In the genomic region with DNA sequence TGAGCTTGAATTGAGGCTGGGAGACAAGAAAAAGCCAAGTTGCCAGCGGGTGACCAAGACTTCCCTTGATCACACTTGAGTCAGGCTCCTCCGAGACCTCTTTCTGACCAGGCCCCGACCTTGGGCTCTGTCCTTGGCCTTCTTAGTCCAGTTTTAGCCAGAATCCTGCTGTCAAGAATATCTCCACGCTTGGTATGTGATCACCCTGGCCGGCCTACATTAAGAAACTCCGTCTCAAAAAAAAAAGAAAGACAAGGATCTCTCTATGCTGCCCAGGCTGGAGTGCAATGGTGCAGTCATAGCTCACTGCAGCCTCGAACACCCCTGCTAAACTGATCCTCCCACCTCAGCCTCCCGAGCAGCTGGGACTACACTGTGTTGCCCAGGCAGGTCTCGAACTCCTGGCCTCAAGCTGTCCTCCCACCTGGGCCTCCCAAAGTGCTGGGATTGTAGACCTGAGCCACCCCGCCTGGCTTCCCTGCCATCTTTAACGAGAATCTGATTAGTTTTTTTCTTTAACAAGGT, we compare ENCODE assay signal across 8 cellular contexts. TPM values are rescaled to one million over a fixed set of nuclear protein-coding genes. Genes with fewer than 3 reads are reported as not detected.
DNase-seq lines count a peak whose midpoint lies in the region; ATAC-seq, FAIRE-seq and TF ChIP-seq lines count a peak whose summit lies in the region.

No MANE protein-coding gene starts in this region.

- no peak overlapping the region for H2AK5ac ChIP-seq in IMR-90 (ENCODE audit: low read depth, low read length)

- no peak overlapping the region for H3K23ac ChIP-seq in IMR-90 (ENCODE audit: low read depth, low read length)

- H3K18ac ChIP-seq in IMR-90 (ENCODE audit: low read depth, low read length), result no peak overlapping the region; the same call in 1 of the 2 replicates

- H4K8ac ChIP-seq in IMR-90 (ENCODE audit: low read depth in 2 of 2, low read length in 2 of 2), result peak overlapping the region; percentile 77 to 88; a peak in 3 of 4 replicates

- H3K79me1 ChIP-seq in IMR-90 (ENCODE audit: low read depth in 1 of 2, low read length in 2 of 2), result peaks cover 0 to 7% of the 10 kb centered on the region in 2 experiments; a peak in 2 of 4 replicates

- H3K9ac ChIP-seq in IMR-90 (ENCODE audit: low read depth, low read length), result peak overlapping the region; percentile 71

- no peak overlapping the region for H3K56ac ChIP-seq in IMR-90 (ENCODE audit: extremely low read depth, insufficient read depth, low read length)

- peak overlapping the region; percentile 52; the same call in 1 of the 2 replicates for H4K91ac ChIP-seq in IMR-90 (ENCODE audit: insufficient read depth, low read depth, low read length)

- no peaks in the 10 kb centered on the region for H3K27me3 ChIP-seq in A673 (replicated peaks; ENCODE audit: insufficient read depth, low read depth, low read length, poor library complexity)
- 0 out of 2 replicates have a peak, but pooled peaks cover 2% of the 10 kb centered on the region for H3K27me3 ChIP-seq in IMR-90 (ENCODE audit: control insufficient read depth, insufficient read depth, low read length)
- H3K27me3 ChIP-seq in bronchial epithelial cell (ENCODE audit: control insufficient read depth, insufficient read depth, low read length), result no peaks in the 10 kb centered on the region

- H3K9me3 ChIP-seq in A673 (ENCODE audit: low read depth, low read length, poor library complexity, severe bottlenecking) (no peaks in the 10 kb centered on the region), IMR-90 (ENCODE audit: control insufficient read depth, insufficient read depth, low read length) (no peaks in the 10 kb centered on the region)

- DNase-seq in A673 (ENCODE audit: low spot score) (no peak), IMR-90 (no peak), bronchial epithelial cell (ENCODE audit: low read depth) (no peak), naive B cell (no peak), mesenteric fat pad (ENCODE audit: low spot score) (no peak), NCI-H2227 (lab: John Stamatoyannopoulos, UW; ENCODE audit: unreplicated experiment) (no peak), COLO829 (ENCODE audit: low spot score) (no peak)
- no peak for DNase-seq in activated CD4-positive, alpha-beta T cell treated with anti-CD3 and anti-CD28 coated beads, Interleukin-2, amount 50 U/mL, for 1 hour

- H2BK120ac ChIP-seq in IMR-90 (ENCODE audit: low read depth, low read length), result no peak overlapping the region

- no peak overlapping the region for H2BK20ac ChIP-seq in IMR-90 (ENCODE audit: low read depth, low read length)

- no peaks in the 10 kb centered on the region for H3K36me3 ChIP-seq in A673 (ENCODE audit: insufficient read depth, low read length, poor library complexity, severe bottlenecking)
- no peaks in the 10 kb centered on the region for H3K36me3 ChIP-seq in IMR-90 (ENCODE audit: control insufficient read depth, insufficient read depth, low read length)
- no peaks in the 10 kb centered on the region for H3K36me3 ChIP-seq in bronchial epithelial cell (ENCODE audit: control insufficient read depth, insufficient read depth, low read length)

- 96% methylated on average over 4 of the region's 11 CpGs; no CpG with 5 or more reads in 1 of the 2 experiments for WGBS in IMR-90 (ENCODE audit: extremely low coverage in 2 of 2, insufficient read length in 1 of 2), 2 experiments

- peaks cover 26 to 36% (median 29%) of the 10 kb centered on the region in 3 donors for H3K4me1 Mint-ChIP-seq in naive B cell

- H2BK5ac ChIP-seq in IMR-90 (ENCODE audit: low read depth, low read length, poor library complexity, severe bottlenecking), result no peak overlapping the region

- dilution Hi-C loops in IMR-90 (cut with HindIII; ENCODE audit: low sequenced_read_pairs, unreplicated experiment), result no loop called here

- intact Hi-C loops in A673 (cut with micrococcal nuclease; ENCODE audit: unreplicated experiment), result no loop called here
- intact Hi-C loops in IMR-90 (cut with micrococcal nuclease), result no loop called here

- H3K9me3 Mint-ChIP-seq in naive B cell, result no peaks in the 10 kb centered on the region

- peak overlapping the region in 4 of 6 donors; percentile 74 to 90 (median 80) for H3K27ac Mint-ChIP-seq in naive B cell

- peaks cover 3% of the 10 kb centered on the region; the same call in 1 of the 2 replicates for H4K20me1 ChIP-seq in IMR-90 (ENCODE audit: insufficient read depth, low read length)

- peak overlapping the region; percentile 60 for H3K4me2 ChIP-seq in IMR-90 (ENCODE audit: low read depth, low read length)

- no TSS peak for BruUV-seq in A673 (replicated peaks; lab: Mats Ljungman, UMichigan)
- no TSS peak for BruUV-seq in IMR-90 (replicated peaks; lab: Mats Ljungman, UMichigan)

- H3K4me1 ChIP-seq in A673 (ENCODE audit: insufficient read depth, low read length, poor library complexity, severe bottlenecking) (peaks cover 14% of the 10 kb centered on the region), IMR-90 (ENCODE audit: control insufficient read depth, insufficient read depth, low read length) (peaks cover 13% of the 10 kb centered on the region)

- H3K4me3 ChIP-seq in A673 (ENCODE audit: low read depth, low read length, poor library complexity, severe bottlenecking), result peak overlapping the region; percentile 80
- H3K4me3 ChIP-seq in IMR-90 (ENCODE audit: insufficient read depth, low read depth, low read length), result peak overlapping the region; percentile 81
- peak overlapping the region; percentile 79 for H3K4me3 ChIP-seq in bronchial epithelial cell (ENCODE audit: low read depth, low read length)

- FAIRE-seq in bronchial epithelial cell (lab: Jason Lieb, UNC), result no peak

- no peak overlapping the region for H2BK15ac ChIP-seq in IMR-90 (ENCODE audit: low read depth, low read length)

- H3K4me3 Mint-ChIP-seq in naive B cell, result peak overlapping the region; percentile 73 to 92 (median 83)

- H3K27ac ChIP-seq in A673 (ENCODE audit: low read depth, low read length, poor library complexity, severe bottlenecking) (peak overlapping the region; percentile 86), IMR-90 (ENCODE audit: insufficient read depth, low read length) (peak overlapping the region; percentile 78; the same call in 1 of the 2 replicates)

- no peaks in the 10 kb centered on the region for H3K27me3 Mint-ChIP-seq in naive B cell

- TF ChIP-seq RAD21 in IMR-90 (IDR thresholded peaks at IDR 0.05; ENCODE audit: low read length), result no peak

- peak overlapping the region; percentile 69 for H4K5ac ChIP-seq in IMR-90 (ENCODE audit: low read depth, low read length)

- H2AFZ ChIP-seq in IMR-90 (replicated peaks; ENCODE audit: low read length, poor library complexity), result peak overlapping the region; percentile 98

- H3K9me1 ChIP-seq in IMR-90 (ENCODE audit: insufficient read depth, low read length), result peaks cover 6% of the 10 kb centered on the region; the same call in 1 of the 2 replicates

- in situ Hi-C loops in IMR-90 (cut with MboI; ENCODE audit: low sequenced_read_pairs), result no loop called here

- H3K14ac ChIP-seq in IMR-90 (replicated peaks; ENCODE audit: low read depth, low read length), result 0 out of 2 replicates have a peak overlapping the region, but pooled peaks have one; percentile 55

- no peak for TF ChIP-seq CTCF in A673 (conservative IDR thresholded peaks at IDR 0.05; ENCODE audit: low read depth, low read length)
- no peak for TF ChIP-seq CTCF in IMR-90 (conservative IDR thresholded peaks at IDR 0.05; ENCODE audit: low read depth, low read length)
- no peak for TF ChIP-seq CTCF in bronchial epithelial cell (IDR thresholded peaks at IDR 0.05; ENCODE audit: insufficient read depth, low read length, severe bottlenecking)

- CTCF ChIA-PET in A673 (lab: Charles Lee), result interaction anchor here (0.7 kb wide), 1 partner anchor 192 kb away, joined by 5 read pairs; no protein-coding TSS in a partner anchor
- CTCF ChIA-PET in IMR-90 (lab: Yijun Ruan, JAX), result interaction anchor here (0.7 to 1.4 kb wide), 3 partner anchors 15 to 27 kb away, joined by 3 to 5 read pairs (median 3); no protein-coding TSS in a partner anchor

- peak overlapping the region; percentile 91 for H2AK9ac ChIP-seq in IMR-90 (replicated peaks; ENCODE audit: low read depth, low read length, poor library complexity)

- H3K4ac ChIP-seq in IMR-90 (ENCODE audit: low read depth, low read length), result peak overlapping the region; percentile 59

- ATAC-seq in IMR-90 (ENCODE audit: low read depth) (no peak), naive B cell (ENCODE audit: low read depth in 2 of 2) (no peak)

- POLR2A ChIA-PET in A673 (lab: Charles Lee; ENCODE audit: low non-redundant PET) (no interaction called here), IMR-90 (lab: Charles Lee; ENCODE audit: unreplicated experiment) (no interaction called here)

- no peak for TF ChIP-seq POLR2A in IMR-90 (IDR thresholded peaks at IDR 0.05; ENCODE audit: low read depth, low read length)

- H3K36me3 Mint-ChIP-seq in naive B cell, result no peaks in the 10 kb centered on the region

TF ChIP-seq in IMR-90, 13 proteins besides CTCF, POLR2A, EP300 and RAD21 (continues in another document):
- TF ChIP-seq MAZ (IDR thresholded peaks at IDR 0.05; ENCODE audit: borderline replicate concordance, low read depth, low read length) (no peak), MXI1 (IDR thresholded peaks at IDR 0.05; ENCODE audit: borderline replicate concordance, low read depth, low read length) (no peak), NFE2L2 (IDR thresholded peaks at IDR 0.05; ENCODE audit: low read depth, low read length) (no peak), RFX5 (IDR thresholded peaks at IDR 0.05; ENCODE audit: low read depth, low read length) (no peak), BHLHE40 (IDR thresholded peaks at IDR 0.05; ENCODE audit: low read depth, low read length) (no peak)
- TF ChIP-seq, protein P1, sequence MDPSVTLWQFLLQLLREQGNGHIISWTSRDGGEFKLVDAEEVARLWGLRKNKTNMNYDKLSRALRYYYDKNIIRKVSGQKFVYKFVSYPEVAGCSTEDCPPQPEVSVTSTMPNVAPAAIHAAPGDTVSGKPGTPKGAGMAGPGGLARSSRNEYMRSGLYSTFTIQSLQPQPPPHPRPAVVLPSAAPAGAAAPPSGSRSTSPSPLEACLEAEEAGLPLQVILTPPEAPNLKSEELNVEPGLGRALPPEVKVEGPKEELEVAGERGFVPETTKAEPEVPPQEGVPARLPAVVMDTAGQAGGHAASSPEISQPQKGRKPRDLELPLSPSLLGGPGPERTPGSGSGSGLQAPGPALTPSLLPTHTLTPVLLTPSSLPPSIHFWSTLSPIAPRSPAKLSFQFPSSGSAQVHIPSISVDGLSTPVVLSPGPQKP (IDR thresholded peaks at IDR 0.05; ENCODE audit: borderline replicate concordance, low read depth, low read length), result no peak

RNA-seq across cellular contexts. Expression of a gene that starts 1.0 kb away (rescaled TPM):
- total RNA-seq in A673 (2021) (38.5 and 47.0 TPM in 2 replicates), IMR-90 (2012; rRNA removed) (15.3 and 21.7 TPM in 2 replicates), bronchial epithelial cell (24.7 and 39.8 TPM in 2 replicates), mesenteric fat pad (267 TPM)
- polyA plus RNA-seq in IMR-90 (2012; rRNA removed) (23.0 and 26.9 TPM in 2 replicates), naive B cell (ENCODE audit: low read depth in 6 of 6) (10 to 100 TPM in 5 of 6 donors, 1 to 10 TPM in 1; 8.5 to 20.1 (median 16.2) TPM)
- 9.3 and 18.0 TPM in 2 replicates for polyA plus RNA-seq in IMR-90 (2012; cell fraction: cytosol; rRNA removed)
- polyA plus RNA-seq in IMR-90 (2012; cell fraction: nucleus; rRNA removed; ENCODE audit: low replicate concordance), result 16.6 and 26.3 TPM in 2 replicates
